In genomic region chr5:172849636-172850453, GRCh38 we compare ENCODE assay signal across 9 cellular contexts. TPM values are rescaled to one million over a fixed set of nuclear protein-coding genes. Genes with fewer than 3 reads are reported as not detected.
DNase-seq lines count a peak whose midpoint lies in the region; ATAC-seq and TF ChIP-seq lines count a peak whose summit lies in the region.
"Had no signal": no experiment of that assay in that cellular context is flagged by ENCODE, and none has a peak within 500 bp of the region (broad histone marks: within the 10 kb centered on the region; RNA-seq: fewer than 3 reads in every experiment).

No MANE protein-coding gene starts in this region.

- H3K36me3 ChIP-seq in osteoblast (ENCODE audit: insufficient read depth, low read length): no peaks in the 10 kb centered on the region
- H3K36me3 ChIP-seq in mesendoderm (ENCODE audit: control insufficient read depth, insufficient read depth, low read length): no peaks in the 10 kb centered on the region

- H3K9me3 ChIP-seq in osteoblast (ENCODE audit: low read depth, low read length): no peaks in the 10 kb centered on the region

- H3K4me1 ChIP-seq in osteoblast (ENCODE audit: insufficient read depth, low read length) (peaks cover 20% of the 10 kb centered on the region), mesendoderm (ENCODE audit: control insufficient read depth, low read depth, low read length) (no peaks in the 10 kb centered on the region)

- no peak overlapping the region for H2AFZ ChIP-seq in osteoblast (ENCODE audit: low read length)

- POLR2A ChIA-PET in activated B cell treated with CpG ODN at 0.5 μM for 24 hours (lab: Charles Lee): interaction anchor here (0.7 to 5.1 kb wide), 12 partner anchors 11 to 133 kb away, joined by 3 to 91 read pairs (median 4); partner anchors contain the start of genes DUSP1, ERGIC1 and RPL26L1

- DNase-seq in activated B cell treated with CpG ODN at 0.5 μM for 24 hours (peak; percentile 58), osteoblast (ENCODE audit: insufficient read length, low spot score, missing footprints) (peak; percentile 71), NCI-H2196 (lab: John Stamatoyannopoulos, UW; ENCODE audit: unreplicated experiment) (no peak), mesendoderm (no peak), GOT3 (lab: John Stamatoyannopoulos, UW) (no peak), NCI-H526 (lab: John Stamatoyannopoulos, UW) (no peak)

- H3K4me3 ChIP-seq in osteoblast (ENCODE audit: insufficient read depth, low read length) (no peak overlapping the region), mesendoderm (ENCODE audit: low read length) (no peak overlapping the region)

- no CpG with 5 or more reads among the region's 15 CpGs for WGBS in mesendoderm (ENCODE audit: extremely low coverage, insufficient coverage, low lambda C conversion rate)

- no peak overlapping the region for H2BK15ac ChIP-seq in mesendoderm (replicated peaks; ENCODE audit: low read depth)

- intact Hi-C loops in activated B cell treated with CpG ODN at 0.5 μM for 24 hours (cut with micrococcal nuclease): loop anchor here (1.0 to 5.0 kb wide), 8 partner anchors 13 to 133 kb away; no protein-coding TSS in a partner anchor

- peaks cover 4% of the 10 kb centered on the region for H4K20me1 ChIP-seq in osteoblast (ENCODE audit: insufficient read depth, low read length)

- peak overlapping the region; percentile 88 for H3K27ac Mint-ChIP-seq in activated B cell treated with CpG ODN at 0.5 μM for 24 hours
- H3K27ac Mint-ChIP-seq: brain had no signal

- H3K27ac ChIP-seq in osteoblast (ENCODE audit: low read depth, low read length) (peak overlapping the region; percentile 57), mesendoderm (ENCODE audit: low read depth, low read length) (no peak overlapping the region)

- H3K4me1 Mint-ChIP-seq in activated B cell treated with CpG ODN at 0.5 μM for 24 hours: peaks cover 76% of the 10 kb centered on the region

- H3K4me3 Mint-ChIP-seq in activated B cell treated with CpG ODN at 0.5 μM for 24 hours: peak overlapping the region; percentile 64
- H3K4me3 Mint-ChIP-seq: brain had no signal

- no peaks in the 10 kb centered on the region for H3K27me3 ChIP-seq in osteoblast (ENCODE audit: insufficient read depth, low read length)
- H3K27me3 ChIP-seq in mesendoderm (ENCODE audit: insufficient read depth, low read length, poor library complexity): no peaks in the 10 kb centered on the region

- H3K56ac ChIP-seq in mesendoderm (ENCODE audit: low read length): no peak overlapping the region

- no peaks in the 10 kb centered on the region for H3K9me3 Mint-ChIP-seq in activated B cell treated with CpG ODN at 0.5 μM for 24 hours

- TF ChIP-seq CTCF in activated B cell treated with CpG ODN at 0.5 μM for 24 hours (IDR thresholded peaks at IDR 0.05) (no peak), osteoblast (IDR thresholded peaks at IDR 0.05; ENCODE audit: extremely low read depth, low read depth, low read length) (no peak)

- H3K36me3 Mint-ChIP-seq in activated B cell treated with CpG ODN at 0.5 μM for 24 hours (ENCODE audit: low read depth): peaks cover 16% of the 10 kb centered on the region
- H3K36me3 Mint-ChIP-seq: brain had no signal

- H4K8ac ChIP-seq in mesendoderm (ENCODE audit: low read depth, low read length): no peak overlapping the region

- ATAC-seq in GM18505 (IDR thresholded peaks at IDR 0.05; ENCODE audit: unreplicated experiment): peak; percentile 55
- ATAC-seq in HG02642 (IDR thresholded peaks at IDR 0.05; ENCODE audit: poor library complexity, unreplicated experiment): peak; percentile 64
- ATAC-seq in activated B cell treated with CpG ODN at 0.5 μM for 24 hours (ENCODE audit: low read depth): peak; percentile 89

- H4K5ac ChIP-seq in mesendoderm (ENCODE audit: low read length): no peak overlapping the region

- H3K79me1 ChIP-seq in mesendoderm (ENCODE audit: low read length): peaks cover 53% of the 10 kb centered on the region

- CTCF ChIA-PET in activated B cell treated with CpG ODN at 0.5 μM for 24 hours (lab: Charles Lee): interaction anchor here (0.5 to 2.8 kb wide), 5 partner anchors 13 to 137 kb away, joined by 3 to 15 read pairs (median 4); partner anchors contain the start of gene DUSP1

- H2AK5ac ChIP-seq in mesendoderm (ENCODE audit: low read length): no peak overlapping the region

- no peaks in the 10 kb centered on the region for H3K27me3 Mint-ChIP-seq in activated B cell treated with CpG ODN at 0.5 μM for 24 hours

- no peak overlapping the region for H3K9ac ChIP-seq in mesendoderm (ENCODE audit: low read length)

- H3K4me2 ChIP-seq in osteoblast (ENCODE audit: insufficient read depth, low read length) (no peak overlapping the region), mesendoderm (ENCODE audit: low read length) (no peak overlapping the region)

- H3K18ac ChIP-seq in mesendoderm (ENCODE audit: low read length): no peak overlapping the region

- H2BK5ac ChIP-seq in mesendoderm (ENCODE audit: low read length): no peak overlapping the region

- no peak overlapping the region for H2BK120ac ChIP-seq in mesendoderm (ENCODE audit: low read depth, low read length)

- no peak overlapping the region for H3K23ac ChIP-seq in mesendoderm (ENCODE audit: low read length)

- H3K79me2 ChIP-seq in osteoblast (ENCODE audit: insufficient read depth, low read length): peaks cover 89% of the 10 kb centered on the region
- H3K79me2 ChIP-seq in mesendoderm (ENCODE audit: control insufficient read depth, insufficient read depth, low read length): peaks cover 40% of the 10 kb centered on the region

- TF ChIP-seq POLR2A in GM18505 (IDR thresholded peaks at IDR 0.05; ENCODE audit: borderline replicate concordance, extremely low read depth, insufficient read depth, insufficient read length): no peak

- H3K4ac ChIP-seq in mesendoderm (ENCODE audit: low read depth, low read length): no peak overlapping the region

RNA-seq across cellular contexts. Expression of gene ERGIC1, which starts 15.8 kb away (rescaled TPM):
- 69.6 and 72.5 TPM in 2 replicates for total RNA-seq in activated B cell treated with CpG ODN at 0.5 μM for 24 hours
- total RNA-seq in osteoblast: 109 and 128 TPM in 2 replicates
- 55.0 TPM for polyA plus RNA-seq in mesendoderm (2013, experiment 1 of 2)
- 57.1 TPM for polyA plus RNA-seq in mesendoderm (2013, experiment 2 of 2)

Comparison
In these comparisons a context has a peak if more than half of its experiments do, and no peak if none do; other contexts are left out.
1. DNase-seq: peak in activated B cell treated with CpG ODN at 0.5 μM for 24 hours (single experiment) and osteoblast (single experiment); none in NCI-H2196 (single experiment), mesendoderm (single experiment), GOT3 (single experiment) and NCI-H526 (0 of 2).
2. Peak in every context shown above with its lines, with median percentiles within 50 percentile points of each other: ATAC-seq.